ENCODE assay signal across 12 cellular contexts in the genomic region with DNA sequence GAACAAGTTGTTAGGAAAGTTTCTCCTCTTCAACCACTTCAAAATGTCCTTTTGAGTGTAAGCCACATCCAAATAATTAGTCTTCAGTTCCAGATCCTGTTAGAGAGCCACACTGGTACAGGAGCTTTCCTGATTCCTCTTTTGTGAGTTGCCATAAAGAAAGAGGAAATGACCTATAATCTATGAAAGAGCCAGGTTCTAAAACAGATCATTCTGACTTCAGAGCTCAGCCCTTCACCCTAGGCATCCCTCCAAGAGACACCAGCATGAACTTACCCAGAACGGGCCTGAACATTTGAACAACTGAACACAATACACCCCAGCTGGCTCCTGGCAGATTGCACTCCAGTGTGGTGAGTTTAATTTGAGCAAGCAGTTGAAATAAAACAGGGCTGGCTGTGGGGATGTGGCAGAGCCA. TPM values are rescaled to one million over a fixed set of nuclear protein-coding genes. Genes with fewer than 3 reads are reported as not detected.
DNase-seq lines count a peak whose midpoint lies in the region; ATAC-seq and TF ChIP-seq lines count a peak whose summit lies in the region.
"Had no signal": no experiment of that assay in that cellular context is flagged by ENCODE, and none has a peak within 500 bp of the region (broad histone marks: within the 10 kb centered on the region; RNA-seq: fewer than 3 reads in every experiment).

No MANE protein-coding gene starts in this region.

- POLR2A ChIA-PET in CD8-positive, alpha-beta T cell (lab: Charles Lee): no interaction called here

- peak; percentile 34 for ATAC-seq in GM21381 (IDR thresholded peaks at IDR 0.05; ENCODE audit: unreplicated experiment)
- ATAC-seq in CD8-positive, alpha-beta T cell: no peak
- ATAC-seq: natural killer cell had no signal

- H3K4me1 Mint-ChIP-seq in CD8-positive, alpha-beta T cell (ENCODE audit: low read depth): peaks cover 8% of the 10 kb centered on the region

- H3K27ac Mint-ChIP-seq in CD8-positive, alpha-beta T cell: no peak overlapping the region

- H3K27me3 ChIP-seq in MG63: no peaks in the 10 kb centered on the region
- no peaks in the 10 kb centered on the region for H3K27me3 ChIP-seq in CD8-positive, alpha-beta T cell (ENCODE audit: insufficient read depth, low read length)
- H3K27me3 ChIP-seq: BLaER1 had no signal

- CTCF ChIA-PET in CD8-positive, alpha-beta T cell (lab: Charles Lee): interaction anchor here (0.6 to 1.3 kb wide), 2 partner anchors 27 to 112 kb away, joined by 3 to 4 read pairs; no protein-coding TSS in a partner anchor

- H3K4me3 Mint-ChIP-seq in CD8-positive, alpha-beta T cell: no peak overlapping the region
- H3K4me3 Mint-ChIP-seq: natural killer cell had no signal

- no peak overlapping the region for H3K4me3 ChIP-seq in MG63
- no peak overlapping the region for H3K4me3 ChIP-seq in foreskin fibroblast (ENCODE audit: low read depth in 1 of 2, low read length in 2 of 2)
- no peak overlapping the region for H3K4me3 ChIP-seq in CD8-positive, alpha-beta T cell (ENCODE audit: low read depth, low read length)
- H3K4me3 ChIP-seq: BLaER1 had no signal

- DNase-seq in DMS 273 treated with DMSO at 0.1 percent for 48 hours (lab: John Stamatoyannopoulos, UW) (peak; percentile 69), MG63 (peak; percentile 36), foreskin fibroblast (peak; percentile 23 to 57), NCI-H2029 (lab: John Stamatoyannopoulos, UW) (no peak), GOT3 (lab: John Stamatoyannopoulos, UW) (no peak), NCI-H226 (no peak)
- DNase-seq in CD8-positive, alpha-beta T cell: no peak
- DNase-seq: activated gamma-delta T cell treated with Interleukin-2 at 50 U/mL for 16 hours, natural killer cell, WERI-Rb-1 had no signal

- intact Hi-C loops in CD8-positive, alpha-beta T cell (cut with DNase I, micrococcal nuclease): no loop called here

- no peaks in the 10 kb centered on the region for H3K9me3 ChIP-seq in MG63
- no peaks in the 10 kb centered on the region for H3K9me3 ChIP-seq in CD8-positive, alpha-beta T cell (ENCODE audit: low read length)
- H3K9me3 ChIP-seq: BLaER1 had no signal

- H3K4me1 ChIP-seq in CD8-positive, alpha-beta T cell (ENCODE audit: insufficient read depth, low read length): no peaks in the 10 kb centered on the region
- H3K4me1 ChIP-seq: BLaER1 had no signal

- no peaks in the 10 kb centered on the region for H3K36me3 ChIP-seq in MG63
- no peaks in the 10 kb centered on the region for H3K36me3 ChIP-seq in CD8-positive, alpha-beta T cell (ENCODE audit: insufficient read depth, low read length)
- H3K36me3 ChIP-seq: BLaER1, WERI-Rb-1 had no signal

- H3K36me3 Mint-ChIP-seq in CD8-positive, alpha-beta T cell: no peaks in the 10 kb centered on the region
- H3K36me3 Mint-ChIP-seq: natural killer cell had no signal

- H3K9me3 Mint-ChIP-seq in CD8-positive, alpha-beta T cell: no peaks in the 10 kb centered on the region
- H3K9me3 Mint-ChIP-seq: natural killer cell had no signal

- no peak for TF ChIP-seq CTCF in foreskin fibroblast (IDR thresholded peaks at IDR 0.05; ENCODE audit: low read depth, low read length)
- TF ChIP-seq CTCF in CD8-positive, alpha-beta T cell (IDR thresholded peaks at IDR 0.05): no peak

- H3K27ac ChIP-seq in CD8-positive, alpha-beta T cell (ENCODE audit: low read depth, low read length): no peak overlapping the region
- H3K27ac ChIP-seq: BLaER1, WERI-Rb-1 had no signal

- no peaks in the 10 kb centered on the region for H3K27me3 Mint-ChIP-seq in CD8-positive, alpha-beta T cell (ENCODE audit: low read depth)

RNA-seq across cellular contexts. Expression of gene SLC1A1, which starts 25.7 kb away (rescaled TPM):
- 0.42 and 1.3 TPM in 2 replicates for total RNA-seq in MG63 (2014; rRNA removed; shearing (Covaris generic); ENCODE audit: low replicate concordance)
- total RNA-seq in CD8-positive, alpha-beta T cell: not detected
- total RNA-seq: natural killer cell had no signal

Comparison
In these comparisons a context has a peak if more than half of its experiments do, and no peak if none do; other contexts are left out.
1. DNase-seq: peak in DMS 273 treated with DMSO at 0.1 percent for 48 hours (single experiment), MG63 (single experiment) and foreskin fibroblast (2 of 2); none in CD8-positive, alpha-beta T cell (0 of 7), NCI-H2029 (single experiment), GOT3 (single experiment) and NCI-H226 (single experiment).